ENCODE assay signal across 13 cellular contexts in genomic region chr14:61484826-61485584, GRCh38.
DNase-seq lines count a peak whose midpoint lies in the region; ATAC-seq and TF ChIP-seq lines count a peak whose summit lies in the region.
"Had no signal": no experiment of that assay in that cellular context is flagged by ENCODE, and none has a peak within 500 bp of the region (broad histone marks: within the 10 kb centered on the region; RNA-seq: fewer than 3 reads in every experiment).

No MANE protein-coding gene starts in this region.

- H3K36me3 Mint-ChIP-seq in CD4-positive, alpha-beta memory T cell: peaks cover 66 to 88% of the 10 kb centered on the region in 2 donors
- H3K36me3 Mint-ChIP-seq in Calu3 (ENCODE audit: insufficient read depth, unreplicated experiment): peaks cover 6% of the 10 kb centered on the region
- H3K36me3 Mint-ChIP-seq in activated naive CD8-positive, alpha-beta T cell treated with anti-CD3 and anti-CD28 coated beads for 36 hours: peaks cover 81% of the 10 kb centered on the region

- peaks cover 34% of the 10 kb centered on the region for H3K4me1 ChIP-seq in CD4-positive, alpha-beta memory T cell (ENCODE audit: insufficient read depth, low read length)
- peaks cover 23 to 50% of the 10 kb centered on the region in 2 experiments for H3K4me1 ChIP-seq in neutrophil (ENCODE audit: control insufficient read depth in 1 of 2, insufficient read depth in 1 of 2, low read depth in 1 of 2, low read length in 1 of 2)
- H3K4me1 ChIP-seq: colonic mucosa had no signal

- H3K9me3 Mint-ChIP-seq in CD4-positive, alpha-beta memory T cell: no peaks in the 10 kb centered on the region
- no peaks in the 10 kb centered on the region for H3K9me3 Mint-ChIP-seq in Calu3 (ENCODE audit: low read depth, unreplicated experiment)
- H3K9me3 Mint-ChIP-seq in activated naive CD8-positive, alpha-beta T cell treated with anti-CD3 and anti-CD28 coated beads for 36 hours: no peaks in the 10 kb centered on the region

- no peaks in the 10 kb centered on the region for H3K27me3 Mint-ChIP-seq in CD4-positive, alpha-beta memory T cell
- no peaks in the 10 kb centered on the region for H3K27me3 Mint-ChIP-seq in Calu3 (ENCODE audit: unreplicated experiment)
- H3K27me3 Mint-ChIP-seq in activated naive CD8-positive, alpha-beta T cell treated with anti-CD3 and anti-CD28 coated beads for 36 hours: no peaks in the 10 kb centered on the region

- intact Hi-C loops in CD4-positive, alpha-beta memory T cell (cut with micrococcal nuclease): no loop called here
- intact Hi-C loops in Calu3 (cut with micrococcal nuclease; ENCODE audit: unreplicated experiment): no loop called here
- intact Hi-C loops in posterior vena cava (cut with DNase I): no loop called here

- peaks cover 79% of the 10 kb centered on the region for H3K36me3 ChIP-seq in CD4-positive, alpha-beta memory T cell (ENCODE audit: insufficient read depth, low read length)
- no peaks in the 10 kb centered on the region for H3K36me3 ChIP-seq in neutrophil
- H3K36me3 ChIP-seq: colonic mucosa, gastroesophageal sphincter had no signal

- H3K27ac Mint-ChIP-seq in CD4-positive, alpha-beta memory T cell: peak overlapping the region in 5 of 7 donors; percentile 4 to 74 (median 51)
- H3K27ac Mint-ChIP-seq in Calu3 (ENCODE audit: unreplicated experiment): peak overlapping the region; percentile 36
- peak overlapping the region; percentile 85 for H3K27ac Mint-ChIP-seq in activated naive CD8-positive, alpha-beta T cell treated with anti-CD3 and anti-CD28 coated beads for 36 hours

- H3K4me3 Mint-ChIP-seq in CD4-positive, alpha-beta memory T cell: peak overlapping the region in 1 of 8 donors; percentile 35
- no peak overlapping the region for H3K4me3 Mint-ChIP-seq in Calu3 (ENCODE audit: low read depth, unreplicated experiment)
- no peak overlapping the region for H3K4me3 Mint-ChIP-seq in activated naive CD8-positive, alpha-beta T cell treated with anti-CD3 and anti-CD28 coated beads for 36 hours

- no peaks in the 10 kb centered on the region for H3K27me3 ChIP-seq in CD4-positive, alpha-beta memory T cell (ENCODE audit: insufficient read depth, low read length)
- no peaks in the 10 kb centered on the region for H3K27me3 ChIP-seq in neutrophil
- H3K27me3 ChIP-seq: colonic mucosa, gastroesophageal sphincter had no signal

- H3K27ac ChIP-seq in CD4-positive, alpha-beta memory T cell (ENCODE audit: low read depth, low read length): no peak overlapping the region
- peak overlapping the region; percentile 6 for H3K27ac ChIP-seq in neutrophil
- H3K27ac ChIP-seq: colonic mucosa, gastroesophageal sphincter had no signal

- peaks cover 25 to 80% (median 51%) of the 10 kb centered on the region in 4 donors for H3K4me1 Mint-ChIP-seq in CD4-positive, alpha-beta memory T cell
- peaks cover 49% of the 10 kb centered on the region for H3K4me1 Mint-ChIP-seq in Calu3 (ENCODE audit: low read depth, unreplicated experiment)
- peaks cover 83% of the 10 kb centered on the region for H3K4me1 Mint-ChIP-seq in activated naive CD8-positive, alpha-beta T cell treated with anti-CD3 and anti-CD28 coated beads for 36 hours

- CTCF ChIA-PET in CD4-positive, alpha-beta memory T cell (lab: Charles Lee; ENCODE audit: partially characterized antibody): interaction anchor here (1.0 to 1.6 kb wide), 2 partner anchors 10 to 23 kb away, joined by 3 to 10 read pairs; no protein-coding TSS in a partner anchor
- CTCF ChIA-PET in Calu3 (lab: Charles Lee): no interaction called here

- DNase-seq in CD4-positive, alpha-beta memory T cell: no peak
- DNase-seq in Calu3 (no peak), NCI-H82 treated with DMSO at 0.1 percent for 48 hours (lab: John Stamatoyannopoulos, UW; ENCODE audit: unreplicated experiment) (no peak), posterior vena cava (ENCODE audit: low spot score) (no peak)
- no peak for DNase-seq in activated naive CD8-positive, alpha-beta T cell treated with anti-CD3 and anti-CD28 coated beads for 36 hours
- DNase-seq: colonic mucosa; mucosa of descending colon; NCI-H1930; NCI-H526 treated with DMSO at 0.1 percent for 48 hours; stimulated activated CD4-positive, alpha-beta T cell treated with anti-CD3 and anti-CD28 coated beads, Interleukin-2, amount 100 ng/mL, for 24 hours had no signal

- no peaks in the 10 kb centered on the region for H3K9me3 ChIP-seq in CD4-positive, alpha-beta memory T cell (ENCODE audit: control insufficient read depth in 1 of 2, low read length in 2 of 2)
- no peaks in the 10 kb centered on the region for H3K9me3 ChIP-seq in neutrophil
- H3K9me3 ChIP-seq: colonic mucosa, gastroesophageal sphincter, mucosa of descending colon had no signal

- H3K4me3 ChIP-seq in CD4-positive, alpha-beta memory T cell (ENCODE audit: low read length in 2 of 2): no peak overlapping the region
- H3K4me3 ChIP-seq in neutrophil (ENCODE audit: low read depth in 1 of 2, low read length in 1 of 2): no peak overlapping the region
- H3K4me3 ChIP-seq: colonic mucosa, gastroesophageal sphincter, mucosa of descending colon had no signal

- no peak for TF ChIP-seq CTCF in Calu3 (IDR thresholded peaks at IDR 0.05; ENCODE audit: unreplicated experiment)
- TF ChIP-seq CTCF in neutrophil (IDR thresholded peaks at IDR 0.05): no peak

- POLR2A ChIA-PET in CD4-positive, alpha-beta memory T cell (lab: Charles Lee; ENCODE audit: partially characterized antibody): interaction anchor here (1.8 kb wide), 1 partner anchor 8 kb away, joined by 7 read pairs; no protein-coding TSS in a partner anchor

- BruUV-seq in Calu3 (replicated peaks; lab: Mats Ljungman, UMichigan): no TSS peak

- no peak for ATAC-seq in GM18870 (IDR thresholded peaks at IDR 0.05; ENCODE audit: unreplicated experiment)
- ATAC-seq: gastroesophageal sphincter, mucosa of descending colon had no signal
